ENCODE assay signal across 29 cellular contexts in genomic region chr5:18752317-18752716, GRCh38.
"Had no signal": no experiment of that assay in that cellular context is flagged by ENCODE, and none has a peak within 500 bp of the region (broad histone marks: within the 10 kb centered on the region; RNA-seq: fewer than 3 reads in every experiment).

No MANE protein-coding gene starts in this region.

- ATAC-seq: effector memory CD8-positive, alpha-beta T cell; gastroesophageal sphincter; left cardiac atrium; left ventricle myocardium superior; mucosa of descending colon; natural killer cell treated with Interleukin-12 subunit alpha and Interleukin-12 subunit beta and Interleukin-15 and Interleukin-18, amount 100 ng/mL, for 72 hours; right cardiac atrium had no signal

- H3K36me3 Mint-ChIP-seq: natural killer cell treated with Interleukin-12 subunit alpha and Interleukin-12 subunit beta and Interleukin-15 and Interleukin-18, amount 100 ng/mL, for 72 hours; type B pancreatic cell had no signal

- H3K4me1 ChIP-seq: gastroesophageal sphincter, uterus had no signal

- H3K27me3 Mint-ChIP-seq: effector memory CD8-positive, alpha-beta T cell; natural killer cell treated with Interleukin-12 subunit alpha and Interleukin-12 subunit beta and Interleukin-15 and Interleukin-18, amount 100 ng/mL, for 72 hours had no signal

- DNase-seq: activated CD4-positive, CD25-positive, alpha-beta regulatory T cell treated with anti-CD3 and anti-CD28 coated beads, Interleukin-2, amount 50 U/mL, for 72 hours; activated naive CD8-positive, alpha-beta T cell treated with anti-CD3 and anti-CD28 coated beads, Interleukin-2, amount 10 ng/mL, durations not matched to agents 7 days and 5 days; amniotic stem cell; brain microvascular endothelial cell; dorsolateral prefrontal cortex; effector memory CD8-positive, alpha-beta T cell; hippocampal formation; left cardiac atrium; left ventricle myocardium superior; mucosa of descending colon; posterior cingulate gyrus; right cardiac atrium; stimulated activated CD4-positive, alpha-beta T cell treated with anti-CD3 and anti-CD28 coated beads, Interleukin-15, amount 100 ng/mL, for 24 hours; stimulated activated CD4-positive, alpha-beta T cell treated with anti-CD3 and anti-CD28 coated beads, Interleukin-2, amount 100 ng/mL, for 24 hours; stimulated activated naive CD4-positive, alpha-beta T cell treated with Interleukin-2 at 50 U/mL for 16 hours; substantia nigra; SW 1271; T-helper 9 cell; uterus had no signal

- H3K9me3 Mint-ChIP-seq: activated naive CD8-positive, alpha-beta T cell treated with anti-CD3 and anti-CD28 coated beads, Interleukin-2, amount 10 ng/mL, durations not matched to agents 7 days and 5 days; type B pancreatic cell had no signal

- H3K9me3 ChIP-seq: mucosa of descending colon, uterus had no signal

- H3K27ac Mint-ChIP-seq: activated naive CD8-positive, alpha-beta T cell treated with anti-CD3 and anti-CD28 coated beads, Interleukin-2, amount 10 ng/mL, durations not matched to agents 7 days and 5 days; effector memory CD8-positive, alpha-beta T cell; natural killer cell treated with Interleukin-12 subunit alpha and Interleukin-12 subunit beta and Interleukin-15 and Interleukin-18, amount 100 ng/mL, for 72 hours; T-helper 1 cell treated with Interleukin-12 subunit alpha and Interleukin-12 subunit beta and Interleukin-4 antibody, amounts not matched to agents 30 μg/mL and 1 μg/mL, for 36 hours; type B pancreatic cell had no signal

- H3K36me3 ChIP-seq: brain microvascular endothelial cell, gastroesophageal sphincter, uterus had no signal

- H3K27ac ChIP-seq: brain microvascular endothelial cell, coronary artery, dorsolateral prefrontal cortex, gastroesophageal sphincter, uterus, VCaP had no signal

- FAIRE-seq: astrocyte, endothelial cell of umbilical vein, keratinocyte, TTC549 had no signal

- H3K27me3 ChIP-seq: brain microvascular endothelial cell, dorsolateral prefrontal cortex, gastroesophageal sphincter, uterus had no signal

- H3K4me3 ChIP-seq: coronary artery, dorsolateral prefrontal cortex, gastroesophageal sphincter, mucosa of descending colon, uterus had no signal

- H3K4me3 Mint-ChIP-seq: activated naive CD8-positive, alpha-beta T cell treated with anti-CD3 and anti-CD28 coated beads, Interleukin-2, amount 10 ng/mL, durations not matched to agents 7 days and 5 days; effector memory CD8-positive, alpha-beta T cell; natural killer cell treated with Interleukin-12 subunit alpha and Interleukin-12 subunit beta and Interleukin-15 and Interleukin-18, amount 100 ng/mL, for 72 hours; T-helper 1 cell treated with Interleukin-12 subunit alpha and Interleukin-12 subunit beta and Interleukin-4 antibody, amounts not matched to agents 30 μg/mL and 1 μg/mL, for 36 hours; type B pancreatic cell had no signal
